In genomic region chr17:50728881-50729765, GRCh38 we compare ENCODE assay signal across 1 cellular context.
TF ChIP-seq lines count a peak whose summit lies in the region.

No MANE protein-coding gene starts in this region.

TF ChIP-seq in IMR-90, 13 proteins besides CTCF, POLR2A, EP300 and RAD21:
- no peak for TF ChIP-seq RCOR1 (IDR thresholded peaks at IDR 0.05; ENCODE audit: insufficient replicate concordance, low read length)
- TF ChIP-seq ELK1 (IDR thresholded peaks at IDR 0.05; ENCODE audit: borderline replicate concordance, low read depth, low read length): no peak
- TF ChIP-seq CEBPB (IDR thresholded peaks at IDR 0.05; ENCODE audit: low read depth, low read length): no peak
